8 cellular contexts compared by ENCODE assay signal in genomic region chr14:69766984-69767368, GRCh38. TPM values are rescaled to one million over a fixed set of nuclear protein-coding genes. Genes with fewer than 3 reads are reported as not detected.
DNase-seq lines count a peak whose midpoint lies in the region; ATAC-seq and TF ChIP-seq lines count a peak whose summit lies in the region.

Gene SRSF5 (plus strand): TSS chr14:69767142. CDS start chr14:69768157, 1,015 bp downstream.

- peaks cover 12% of the 10 kb centered on the region for H3K4me1 ChIP-seq in RWPE2 (ENCODE audit: insufficient read depth, poor library complexity, severe bottlenecking)

- peak within 1 kb of the TSS; percentile 100 for H3K27ac Mint-ChIP-seq in activated T-helper 2 cell treated with anti-CD3 and anti-CD28 coated beads, Interferon-gamma antibody, Interleukin-2, Interleukin-4, amounts not matched to agents 10 μg/mL and 5 μg/mL and 100 μg/mL, durations not matched to agents 14 hours and 24 hours and 36 hours
- H3K27ac Mint-ChIP-seq in naive thymus-derived CD8-positive, alpha-beta T cell = peak within 1 kb of the TSS; percentile 100

- no peaks in the 10 kb centered on the region for H3K9me3 ChIP-seq in RWPE2 (ENCODE audit: severe bottlenecking)

- peak; percentile 97 for DNase-seq in EH (ENCODE audit: low read depth)
- DNase-seq in H4 (ENCODE audit: low spot score) = peak; percentile 96
- peak; percentile 95 for DNase-seq in LoVo (ENCODE audit: low spot score)
- DNase-seq in RWPE2 (ENCODE audit: low spot score) = peak; percentile 95
- DNase-seq in activated T-helper 2 cell treated with anti-CD3 and anti-CD28 coated beads, Interferon-gamma antibody, Interleukin-2, Interleukin-4, amounts not matched to agents 10 μg/mL and 5 μg/mL and 100 μg/mL, durations not matched to agents 14 hours and 24 hours and 36 hours (ENCODE audit: low spot score) = peak; percentile 93
- DNase-seq in fibroblast of mammary gland (ENCODE audit: low read depth) = peak; percentile 97
- peak in 9 of 10 donors; percentile 88 to 97 (median 94) for DNase-seq in naive thymus-derived CD8-positive, alpha-beta T cell
- peak; percentile 88 to 95 (median 92) for DNase-seq in stimulated activated naive CD4-positive, alpha-beta T cell (lab: John Stamatoyannopoulos, UW)

- H3K27ac ChIP-seq in RWPE2 (ENCODE audit: poor library complexity, severe bottlenecking) = peak within 1 kb of the TSS; percentile 88

- H3K27me3 Mint-ChIP-seq in activated T-helper 2 cell treated with anti-CD3 and anti-CD28 coated beads, Interferon-gamma antibody, Interleukin-2, Interleukin-4, amounts not matched to agents 10 μg/mL and 5 μg/mL and 100 μg/mL, durations not matched to agents 14 hours and 24 hours and 36 hours (ENCODE audit: low read depth) = no peaks in the 10 kb centered on the region
- H3K27me3 Mint-ChIP-seq in naive thymus-derived CD8-positive, alpha-beta T cell = peaks cover 0 to 6% (median 0%) of the 10 kb centered on the region in 5 donors

- H3K4me1 Mint-ChIP-seq in activated T-helper 2 cell treated with anti-CD3 and anti-CD28 coated beads, Interferon-gamma antibody, Interleukin-2, Interleukin-4, amounts not matched to agents 10 μg/mL and 5 μg/mL and 100 μg/mL, durations not matched to agents 14 hours and 24 hours and 36 hours (ENCODE audit: low read depth) = peaks cover 59% of the 10 kb centered on the region
- H3K4me1 Mint-ChIP-seq in naive thymus-derived CD8-positive, alpha-beta T cell = peaks cover 39 to 78% (median 70%) of the 10 kb centered on the region in 4 donors

- H3K9me3 Mint-ChIP-seq in activated T-helper 2 cell treated with anti-CD3 and anti-CD28 coated beads, Interferon-gamma antibody, Interleukin-2, Interleukin-4, amounts not matched to agents 10 μg/mL and 5 μg/mL and 100 μg/mL, durations not matched to agents 14 hours and 24 hours and 36 hours = peaks cover 9% of the 10 kb centered on the region
- H3K9me3 Mint-ChIP-seq in naive thymus-derived CD8-positive, alpha-beta T cell = peaks cover 0 to 11% (median 0%) of the 10 kb centered on the region in 9 donors

- TF ChIP-seq CTCF in RWPE2 (IDR thresholded peaks at IDR 0.05; ENCODE audit: poor library complexity, severe bottlenecking) (no peak), fibroblast of mammary gland (conservative IDR thresholded peaks at IDR 0.05; ENCODE audit: control insufficient read depth, insufficient read depth, low read depth, low read length) (no peak)

- H3K36me3 ChIP-seq in RWPE2 (ENCODE audit: low read depth) = peaks cover 50% of the 10 kb centered on the region

- ATAC-seq in RWPE2 (ENCODE audit: low read depth) = peak; percentile 93
- peak; percentile 74 to 82 for ATAC-seq in naive thymus-derived CD8-positive, alpha-beta T cell

- no peaks in the 10 kb centered on the region for H3K27me3 ChIP-seq in RWPE2 (ENCODE audit: insufficient read depth, poor library complexity, severe bottlenecking)

- H3K36me3 Mint-ChIP-seq in activated T-helper 2 cell treated with anti-CD3 and anti-CD28 coated beads, Interferon-gamma antibody, Interleukin-2, Interleukin-4, amounts not matched to agents 10 μg/mL and 5 μg/mL and 100 μg/mL, durations not matched to agents 14 hours and 24 hours and 36 hours (ENCODE audit: low read depth) = peaks cover 60% of the 10 kb centered on the region
- H3K36me3 Mint-ChIP-seq in naive thymus-derived CD8-positive, alpha-beta T cell = peaks cover 26 to 48% (median 40%) of the 10 kb centered on the region in 3 donors

- intact Hi-C loops in activated T-helper 2 cell treated with anti-CD3 and anti-CD28 coated beads, Interferon-gamma antibody, Interleukin-2, Interleukin-4, amounts not matched to agents 10 μg/mL and 5 μg/mL and 100 μg/mL, durations not matched to agents 14 hours and 24 hours and 36 hours (cut with micrococcal nuclease) = loop anchor here (1.0 to 10.0 kb wide), 8 partner anchors 40 to 1558 kb away; partner anchors contain the start of genes DCAF5, ERH, PCNX1 and SIPA1L1

- H3K4me3 Mint-ChIP-seq in activated T-helper 2 cell treated with anti-CD3 and anti-CD28 coated beads, Interferon-gamma antibody, Interleukin-2, Interleukin-4, amounts not matched to agents 10 μg/mL and 5 μg/mL and 100 μg/mL, durations not matched to agents 14 hours and 24 hours and 36 hours (ENCODE audit: low read depth) = peak within 1 kb of the TSS; percentile 96
- peak within 1 kb of the TSS; percentile 93 to 100 (median 99) for H3K4me3 Mint-ChIP-seq in naive thymus-derived CD8-positive, alpha-beta T cell

- H3K4me3 ChIP-seq in RWPE2 (ENCODE audit: severe bottlenecking) (peak within 1 kb of the TSS; percentile 97), fibroblast of mammary gland (ENCODE audit: control insufficient read depth, low read depth, low read length) (peak within 1 kb of the TSS; percentile 97)

- POLR2A ChIA-PET in naive thymus-derived CD8-positive, alpha-beta T cell (lab: Charles Lee) = interaction anchor here (0.6 to 3.9 kb wide), 26 partner anchors 8 to 616 kb away, joined by 3 to 50 read pairs (median 5); partner anchors contain the start of genes DCAF5, ERH, EXD2 and SLC39A9

RNA-seq across cellular contexts. Expression of gene SRSF5, which starts in this region (rescaled TPM):
- total RNA-seq in H4 (2014; rRNA removed; shearing (Covaris generic)) = 83.3 and 86.9 TPM in 2 replicates
- 316 and 358 TPM in 2 replicates for total RNA-seq in activated T-helper 2 cell treated with anti-CD3 and anti-CD28 coated beads, Interferon-gamma antibody, Interleukin-2, Interleukin-4, amounts not matched to agents 10 μg/mL and 5 μg/mL and 100 μg/mL, durations not matched to agents 14 hours and 24 hours and 36 hours
- 1,000 to 10,000 TPM; 1,187 to 1,211 TPM for total RNA-seq in naive thymus-derived CD8-positive, alpha-beta T cell
- polyA plus RNA-seq in naive thymus-derived CD8-positive, alpha-beta T cell = 1,000 to 10,000 TPM; 1,279 to 1,496 (median 1,446) TPM

Comparison
In these comparisons a context has a peak if more than half of its experiments do, and no peak if none do; other contexts are left out.
1. Peak in every context shown above with its lines: DNase-seq, ATAC-seq, H3K4me3 ChIP-seq and H3K27ac ChIP-seq.